In the genomic region with DNA sequence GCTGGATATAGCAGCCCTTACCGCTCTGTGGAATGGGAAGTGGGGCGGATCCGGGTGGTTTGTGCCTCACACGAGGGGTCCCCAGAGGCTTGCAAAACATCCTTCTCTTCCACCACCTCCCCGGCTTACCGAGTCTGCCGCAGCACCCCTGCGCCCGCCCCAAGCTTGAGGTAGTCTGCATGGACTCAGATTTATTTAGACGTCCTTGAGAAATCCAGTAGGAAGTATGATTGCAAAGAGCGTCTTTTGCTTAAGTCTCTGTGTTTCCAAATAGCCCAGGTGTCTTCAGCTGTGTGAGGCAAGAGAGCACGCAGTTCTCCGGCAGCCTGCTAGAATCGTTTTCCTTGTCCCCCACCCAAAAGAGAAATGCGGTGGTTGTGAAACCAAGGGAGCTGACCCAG, we compare ENCODE assay signal across 11 cellular contexts. TPM values are rescaled to one million over a fixed set of nuclear protein-coding genes. Genes with fewer than 3 reads are reported as not detected.
DNase-seq lines count a peak whose midpoint lies in the region; ATAC-seq, FAIRE-seq and TF ChIP-seq lines count a peak whose summit lies in the region.
"Had no signal": no experiment of that assay in that cellular context is flagged by ENCODE, and none has a peak within 500 bp of the region (broad histone marks: within the 10 kb centered on the region; RNA-seq: fewer than 3 reads in every experiment).

No MANE protein-coding gene starts in this region.

- TF ChIP-seq POLR2A in GM12891 (IDR thresholded peaks at IDR 0.05; ENCODE audit: low read depth, low read length): no peak

- H3K4me1 Mint-ChIP-seq in CD4-positive, alpha-beta T cell (ENCODE audit: low read depth): peaks cover 40% of the 10 kb centered on the region

- H3K27ac Mint-ChIP-seq in CD4-positive, alpha-beta T cell: peak overlapping the region; percentile 93

- no peak for FAIRE-seq in GM12891 (lab: Jason Lieb, UNC)
- FAIRE-seq: D721Med had no signal

- H3K36me3 Mint-ChIP-seq in CD4-positive, alpha-beta T cell (ENCODE audit: low read depth): peaks cover 22% of the 10 kb centered on the region

- H3K36me3 ChIP-seq in colonic mucosa (no peaks in the 10 kb centered on the region), neutrophil (peaks cover 41% of the 10 kb centered on the region)

- H3K4me3 ChIP-seq in colonic mucosa (peak overlapping the region; percentile 73), neutrophil (ENCODE audit: low read depth in 1 of 2, low read length in 1 of 2) (peak overlapping the region; percentile 94 to 99)

- intact Hi-C loops in CD4-positive, alpha-beta T cell (cut with DNase I, micrococcal nuclease): loop anchor here (1.0 to 10.0 kb wide), 6 partner anchors 17 to 525 kb away; partner anchors contain the start of genes MEAK7 (in 1 of the 2) and ZDHHC7 (in 1 of the 2)
- intact Hi-C loops in colonic mucosa (cut with DNase I): no loop called here

- TF ChIP-seq CTCF in CD4-positive, alpha-beta T cell (IDR thresholded peaks at IDR 0.05): no peak
- no peak for TF ChIP-seq CTCF in colonic mucosa (IDR thresholded peaks at IDR 0.05)
- TF ChIP-seq CTCF in neutrophil (IDR thresholded peaks at IDR 0.05): no peak

- CTCF ChIA-PET in CD4-positive, alpha-beta T cell (lab: Charles Lee): no interaction called here

- no peaks in the 10 kb centered on the region for H3K27me3 Mint-ChIP-seq in CD4-positive, alpha-beta T cell

- no peaks in the 10 kb centered on the region for H3K27me3 ChIP-seq in CD4-positive, alpha-beta T cell (ENCODE audit: control insufficient read depth, insufficient read depth, low read length)
- H3K27me3 ChIP-seq in colonic mucosa: no peaks in the 10 kb centered on the region
- H3K27me3 ChIP-seq in neutrophil: no peaks in the 10 kb centered on the region

- peaks cover 17% of the 10 kb centered on the region for H3K4me1 ChIP-seq in colonic mucosa
- peaks cover 80 to 87% of the 10 kb centered on the region in 2 experiments for H3K4me1 ChIP-seq in neutrophil (ENCODE audit: control insufficient read depth in 1 of 2, insufficient read depth in 1 of 2, low read depth in 1 of 2, low read length in 1 of 2)

- no peaks in the 10 kb centered on the region for H3K9me3 Mint-ChIP-seq in CD4-positive, alpha-beta T cell

- H3K9ac ChIP-seq in colonic mucosa (ENCODE audit: low read depth in 2 of 2, low read length in 2 of 2): peak overlapping the region in 1 of 2 donors; percentile 90

- H3K27ac ChIP-seq in CD4-positive, alpha-beta T cell (ENCODE audit: low read depth, low read length): no peak overlapping the region
- H3K27ac ChIP-seq in colonic mucosa: peak overlapping the region; percentile 71
- H3K27ac ChIP-seq in neutrophil: peak overlapping the region; percentile 99

- H3K9me3 ChIP-seq in CD4-positive, alpha-beta T cell (ENCODE audit: control insufficient read depth, low read length): no peaks in the 10 kb centered on the region
- H3K9me3 ChIP-seq in colonic mucosa (no peaks in the 10 kb centered on the region), neutrophil (no peaks in the 10 kb centered on the region)

- DNase-seq in CD4-positive, alpha-beta T cell: no peak
- DNase-seq in NOMO-1 (lab: John Stamatoyannopoulos, UW; ENCODE audit: unreplicated experiment in 2 of 2) (peak; percentile 47 to 49), colonic mucosa (no peak), NCI-H2107 treated with DMSO at 0.1 percent for 48 hours (lab: John Stamatoyannopoulos, UW; ENCODE audit: unreplicated experiment) (no peak), GM12891 (ENCODE audit: insufficient read length, low spot score) (no peak)
- DNase-seq in stimulated activated naive CD4-positive, alpha-beta T cell (lab: John Stamatoyannopoulos, UW): no peak
- DNase-seq: hippocampal formation, NCI-H2227 treated with DMSO at 0.1 percent for 48 hours had no signal

- H3K4me3 Mint-ChIP-seq in CD4-positive, alpha-beta T cell: no peak overlapping the region

- POLR2A ChIA-PET in CD4-positive, alpha-beta T cell (lab: Charles Lee): interaction anchor here (3.8 kb wide), 1 partner anchor 18 kb away, joined by 16 read pairs; the partner anchor contains the start of gene ZDHHC7

- no peak for ATAC-seq in CD4-positive, alpha-beta T cell (ENCODE audit: poor library complexity)
- no peak for ATAC-seq in HG03045 (IDR thresholded peaks at IDR 0.05; ENCODE audit: unreplicated experiment)

TF ChIP-seq in GM12891, 5 proteins besides CTCF, POLR2A, EP300 and RAD21:
- TF ChIP-seq TAF1 (IDR thresholded peaks at IDR 0.05; ENCODE audit: low read depth, low read length) (no peak), SPI1 (IDR thresholded peaks at IDR 0.05; ENCODE audit: low read depth, low read length) (no peak), POLR2AphosphoS5 (IDR thresholded peaks at IDR 0.05; ENCODE audit: low read depth, low read length) (no peak), PAX5 (IDR thresholded peaks at IDR 0.05; ENCODE audit: insufficient read depth, low read length, severe bottlenecking) (no peak), POU2F2 (IDR thresholded peaks at IDR 0.05; ENCODE audit: low read depth, low read length) (no peak)

RNA-seq across cellular contexts. Expression of gene KIAA0513, which starts 2.4 kb away (rescaled TPM):
- 10 to 100 TPM in 1 of 2 experiments, 1 to 10 TPM in 1; 9.0 to 10.9 TPM for total RNA-seq in CD4-positive, alpha-beta T cell
- 10 to 100 TPM; 17.7 to 22.8 TPM for total RNA-seq in colonic mucosa
- 7.1 TPM for polyA plus RNA-seq in GM12891 (2012; ENCODE audit: low read depth, missing spikeins)

RNA-seq across cellular contexts. Expression of gene ZDHHC7, which starts 18.6 kb away (rescaled TPM):
- 10 to 100 TPM; 39.8 to 44.6 TPM for total RNA-seq in CD4-positive, alpha-beta T cell
- total RNA-seq in colonic mucosa: 10 to 100 TPM; 55.1 to 67.8 TPM
- 16.1 TPM for polyA plus RNA-seq in GM12891 (2012; ENCODE audit: low read depth, missing spikeins)

Comparison
In these comparisons a context has a peak if more than half of its experiments do, and no peak if none do; other contexts are left out.
1. DNase-seq: peak in NOMO-1 (2 of 2); none in CD4-positive, alpha-beta T cell (0 of 10), colonic mucosa (single experiment), stimulated activated naive CD4-positive, alpha-beta T cell (0 of 6), NCI-H2107 treated with DMSO at 0.1 percent for 48 hours (single experiment) and GM12891 (single experiment).